18 cellular contexts compared by ENCODE assay signal in the genomic region with DNA sequence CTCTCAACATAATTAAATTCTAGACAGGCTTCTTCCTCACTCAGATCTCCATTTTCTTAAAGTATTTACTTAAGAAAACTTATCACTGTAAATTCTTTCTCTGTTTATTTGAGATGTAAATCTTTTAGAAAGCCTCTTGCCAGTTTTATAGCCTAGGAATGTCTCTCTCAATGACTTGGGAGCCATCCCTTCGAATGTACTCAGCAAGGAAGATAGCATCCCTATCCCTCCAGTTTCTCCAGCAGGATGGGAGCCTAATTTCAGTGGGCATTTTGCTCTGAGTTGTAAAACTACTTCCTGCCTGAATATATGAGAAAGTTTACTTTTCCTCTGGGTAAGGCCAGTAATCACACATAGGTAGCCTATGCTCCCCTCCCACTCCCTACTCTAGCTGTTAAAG.
"Had no signal": no experiment of that assay in that cellular context is flagged by ENCODE, and none has a peak within 500 bp of the region (broad histone marks: within the 10 kb centered on the region; RNA-seq: fewer than 3 reads in every experiment).

No MANE protein-coding gene starts in this region.

- H3K27ac Mint-ChIP-seq: memory B cell had no signal

- H3K4me1 Mint-ChIP-seq: memory B cell, naive B cell had no signal

- DNase-seq: cortex of kidney; dorsolateral prefrontal cortex; effector CD8-positive, alpha-beta T cell; foreskin melanocyte; heart left ventricle; hippocampal formation; kidney glomerular epithelial cell; naive B cell; posterior cingulate gyrus; right cardiac atrium; stimulated activated CD4-positive, alpha-beta T cell treated with anti-CD3 and anti-CD28 coated beads, Interleukin-2, amount 100 ng/mL, for 48 hours; stimulated activated naive CD4-positive, alpha-beta T cell treated with Interleukin-2 at 50 U/mL for 16 hours; trophoblast cell had no signal

- H3K36me3 ChIP-seq: heart left ventricle, neutrophil had no signal

- H3K27ac ChIP-seq: dorsolateral prefrontal cortex, heart left ventricle, neutrophil had no signal

- ATAC-seq: heart left ventricle, left lobe of liver, right cardiac atrium had no signal

- H3K36me3 Mint-ChIP-seq: memory B cell, naive B cell had no signal

- H3K4me3 ChIP-seq: dorsolateral prefrontal cortex, heart left ventricle, smooth muscle cell had no signal

- H3K9me3 Mint-ChIP-seq: nephron had no signal

- H3K4me2 ChIP-seq: smooth muscle cell had no signal

- H3K27me3 ChIP-seq: dorsolateral prefrontal cortex, heart left ventricle, neutrophil had no signal

- H3K9me3 ChIP-seq: neutrophil had no signal

- H3K4me3 Mint-ChIP-seq: memory B cell, naive B cell, nephron had no signal

- H3K4me1 ChIP-seq: heart left ventricle had no signal

- H3K27me3 Mint-ChIP-seq: memory B cell, naive B cell had no signal
